In the genomic region with DNA sequence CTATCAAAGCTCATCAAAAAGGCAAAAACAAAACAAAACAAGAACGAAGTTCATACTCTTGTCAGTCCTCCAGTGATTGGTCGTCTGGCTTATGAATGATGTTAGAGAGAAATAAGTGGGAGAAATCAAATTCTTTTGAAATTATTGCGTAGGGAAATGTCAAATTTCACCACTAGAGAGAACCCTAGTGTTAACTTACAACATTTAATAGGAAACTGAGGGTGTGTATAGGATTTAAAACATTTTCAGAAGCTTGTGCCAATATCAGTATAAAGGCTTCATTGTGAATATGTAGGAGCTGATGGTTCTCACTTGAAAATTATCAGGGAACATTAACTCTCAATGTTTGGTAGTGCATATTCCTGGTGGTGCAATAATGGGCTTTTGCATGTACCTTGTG, we compare ENCODE assay signal across 14 cellular contexts. TPM values are rescaled to one million over a fixed set of nuclear protein-coding genes. Genes with fewer than 3 reads are reported as not detected.
DNase-seq lines count a peak whose midpoint lies in the region; ATAC-seq and TF ChIP-seq lines count a peak whose summit lies in the region.
"Had no signal": no experiment of that assay in that cellular context is flagged by ENCODE, and none has a peak within 500 bp of the region (broad histone marks: within the 10 kb centered on the region; RNA-seq: fewer than 3 reads in every experiment).

No MANE protein-coding gene starts in this region.

- ATAC-seq in stimulated activated effector memory CD8-positive, alpha-beta T cell treated with anti-CD3 and anti-CD28 coated beads, Interleukin-12 subunit alpha, Interleukin-12 subunit beta, amount 100 ng/mL, for 72 hours = no peak
- ATAC-seq: K562 had no signal

- H3K4me3 ChIP-seq in AG04450 (ENCODE audit: low read depth, low read length) (no peak overlapping the region), Peyer's patch (no peak overlapping the region), neural progenitor cell (no peak overlapping the region)
- H3K4me3 ChIP-seq: K562, PC-9 had no signal

- TF ChIP-seq POLR2A in Peyer's patch (IDR thresholded peaks at IDR 0.05) = no peak

- no peaks in the 10 kb centered on the region for H3K27me3 ChIP-seq in AG04450 (ENCODE audit: control insufficient read depth, insufficient read depth, low read length)
- no peaks in the 10 kb centered on the region for H3K27me3 ChIP-seq in Peyer's patch
- no peaks in the 10 kb centered on the region for H3K27me3 ChIP-seq in neural progenitor cell

- TF ChIP-seq CTCF in AG04450 (IDR thresholded peaks at IDR 0.05; ENCODE audit: low read depth, low read length) (peak; percentile 45), Peyer's patch (IDR thresholded peaks at IDR 0.05) (peak in 4 of 6 experiments; percentile 4 to 49 (median 44)), neural progenitor cell (IDR thresholded peaks at IDR 0.05) (no peak)

- H3K9me3 Mint-ChIP-seq in neural progenitor cell = peaks cover 6% of the 10 kb centered on the region
- H3K9me3 Mint-ChIP-seq in stimulated activated effector memory CD8-positive, alpha-beta T cell treated with anti-CD3 and anti-CD28 coated beads, Interleukin-12 subunit alpha, Interleukin-12 subunit beta, amount 100 ng/mL, for 72 hours = no peaks in the 10 kb centered on the region

- H4K20me1 ChIP-seq in neural progenitor cell (ENCODE audit: low read depth) = no peaks in the 10 kb centered on the region

- H3K4me1 ChIP-seq in Peyer's patch (peaks cover 0 to 7% (median 0%) of the 10 kb centered on the region in 4 donors), neural progenitor cell (no peaks in the 10 kb centered on the region)

- H3K9me3 ChIP-seq in AG04450 (ENCODE audit: control insufficient read depth, insufficient read depth, low read length) = no peaks in the 10 kb centered on the region
- H3K9me3 ChIP-seq in Peyer's patch = no peaks in the 10 kb centered on the region
- H3K9me3 ChIP-seq in neural progenitor cell (ENCODE audit: low read depth) = no peaks in the 10 kb centered on the region

- H3K27ac Mint-ChIP-seq in neural progenitor cell = no peak overlapping the region
- H3K27ac Mint-ChIP-seq in stimulated activated effector memory CD8-positive, alpha-beta T cell treated with anti-CD3 and anti-CD28 coated beads, Interleukin-12 subunit alpha, Interleukin-12 subunit beta, amount 100 ng/mL, for 72 hours = no peak overlapping the region

- no peaks in the 10 kb centered on the region for H3K27me3 Mint-ChIP-seq in neural progenitor cell (ENCODE audit: insufficient read depth, low read depth)

- peaks cover 8% of the 10 kb centered on the region for H3K4me1 Mint-ChIP-seq in neural progenitor cell
- no peaks in the 10 kb centered on the region for H3K4me1 Mint-ChIP-seq in stimulated activated effector memory CD8-positive, alpha-beta T cell treated with anti-CD3 and anti-CD28 coated beads, Interleukin-12 subunit alpha, Interleukin-12 subunit beta, amount 100 ng/mL, for 72 hours

- no peak overlapping the region for H3K27ac ChIP-seq in AG04450 (ENCODE audit: low read depth, low read length)
- H3K27ac ChIP-seq in Peyer's patch = peak overlapping the region in 2 of 4 donors; percentile 57 to 60
- H3K27ac ChIP-seq in neural progenitor cell = no peak overlapping the region
- H3K27ac ChIP-seq: PC-9 had no signal

- no peak overlapping the region for H2AFZ ChIP-seq in neural progenitor cell (replicated peaks)
- H2AFZ ChIP-seq: PC-9 had no signal

- POLR2A ChIA-PET in AG04450 (lab: Yijun Ruan, JAX) = interaction anchor here (1.4 kb wide), 1 partner anchor 123 kb away, joined by 3 read pairs; no protein-coding TSS in a partner anchor

- H3F3A ChIP-seq in neural progenitor cell (ENCODE audit: low read depth) = no peaks in the 10 kb centered on the region

- H3K4me2 ChIP-seq in neural progenitor cell = no peak overlapping the region
- H3K4me2 ChIP-seq: PC-9 had no signal

- no peaks in the 10 kb centered on the region for H3K36me3 Mint-ChIP-seq in neural progenitor cell
- no peaks in the 10 kb centered on the region for H3K36me3 Mint-ChIP-seq in stimulated activated effector memory CD8-positive, alpha-beta T cell treated with anti-CD3 and anti-CD28 coated beads, Interleukin-12 subunit alpha, Interleukin-12 subunit beta, amount 100 ng/mL, for 72 hours

- CTCF ChIA-PET in AG04450 (lab: Charles Lee) = interaction anchor here (0.6 to 4.6 kb wide), 21 partner anchors 9 to 1053 kb away, joined by 3 to 122 read pairs (median 4); no protein-coding TSS in a partner anchor

- H3K9ac ChIP-seq in neural progenitor cell = no peak overlapping the region

- H3K79me2 ChIP-seq in neural progenitor cell (ENCODE audit: low read depth) = no peaks in the 10 kb centered on the region

- no peak overlapping the region for H3K4me3 Mint-ChIP-seq in neural progenitor cell
- no peak overlapping the region for H3K4me3 Mint-ChIP-seq in stimulated activated effector memory CD8-positive, alpha-beta T cell treated with anti-CD3 and anti-CD28 coated beads, Interleukin-12 subunit alpha, Interleukin-12 subunit beta, amount 100 ng/mL, for 72 hours

- DNase-seq in AG04450 (ENCODE audit: low read depth, low spot score) (no peak), Peyer's patch (no peak), fibroblast of peridontal ligament (ENCODE audit: extremely low read depth) (peak; percentile 89), myocyte (ENCODE audit: low read depth) (peak; percentile 3), neural progenitor cell (ENCODE audit: low spot score) (no peak), middle frontal gyrus (ENCODE audit: extremely low spot score, low spot score) (no peak), NCI-H2029 treated with DMSO at 0.1 percent for 48 hours (lab: John Stamatoyannopoulos, UW) (no peak)
- no peak for DNase-seq in stimulated activated effector memory CD8-positive, alpha-beta T cell treated with anti-CD3 and anti-CD28 coated beads, Interleukin-12 subunit alpha, Interleukin-12 subunit beta, amount 100 ng/mL, for 72 hours (ENCODE audit: low spot score in 2 of 2)
- DNase-seq: occipital lobe; PC-9; stimulated activated CD4-positive, alpha-beta T cell treated with anti-CD3 and anti-CD28 coated beads, Interleukin-4, amount 100 ng/mL, for 24 hours; T1000 had no signal

- no peaks in the 10 kb centered on the region for H3K36me3 ChIP-seq in Peyer's patch
- no peaks in the 10 kb centered on the region for H3K36me3 ChIP-seq in neural progenitor cell

RNA-seq across cellular contexts. Expression of gene ADH6, which starts 17.4 kb away (rescaled TPM):
- polyA plus RNA-seq in AG04450 (2011; rRNA removed) = 0.02 TPM in 1 of 2 replicates, not detected in the other
- polyA minus RNA-seq in AG04450 (2011; rRNA and poly(A)+ RNA removed) = not detected in 2 replicates
- total RNA-seq in Peyer's patch (10 to 100 TPM; 11.6 to 47.1 (median 37.7) TPM), myocyte (not detected in 2 replicates), neural progenitor cell (ENCODE audit: low replicate concordance) (not detected in 2 replicates)
- polyA plus RNA-seq in myocyte (2012) = 0.14 TPM
- total RNA-seq: K562, kidney epithelial cell, occipital lobe, PC-9 had no signal

RNA-seq across cellular contexts. Expression of gene ADH4, which starts 57.6 kb away (rescaled TPM):
- not detected in 2 replicates for polyA plus RNA-seq in AG04450 (2011; rRNA removed)
- polyA minus RNA-seq in AG04450 (2011; rRNA and poly(A)+ RNA removed) = not detected in 2 replicates
- total RNA-seq in Peyer's patch (1 to 10 TPM in 2 of 4 donors, not detected in 2; 1.6 to 4.1 TPM), myocyte (not detected in 2 replicates), neural progenitor cell (ENCODE audit: low replicate concordance) (not detected in 2 replicates)
- polyA plus RNA-seq in myocyte (2012) = not detected
- total RNA-seq: K562, kidney epithelial cell, occipital lobe, PC-9 had no signal
- polyA plus RNA-seq: K562 had no signal

Comparison
In these comparisons a context has a peak if more than half of its experiments do, and no peak if none do; other contexts are left out.
1. DNase-seq: peak in fibroblast of peridontal ligament (single experiment) and myocyte (single experiment); none in AG04450 (single experiment), Peyer's patch (0 of 3), neural progenitor cell (single experiment), middle frontal gyrus (single experiment), stimulated activated effector memory CD8-positive, alpha-beta T cell treated with anti-CD3 and anti-CD28 coated beads, Interleukin-12 subunit alpha, Interleukin-12 subunit beta, amount 100 ng/mL, for 72 hours (0 of 2) and NCI-H2029 treated with DMSO at 0.1 percent for 48 hours (single experiment).
2. RNA of gene ADH6, which starts 17.4 kb away (total RNA-seq): 11.6 to 47.1 TPM in Peyer's patch; not detected in myocyte and not detected in neural progenitor cell; every median in the first group is over 10 times any median in the second.